1 cellular context compared by ENCODE assay signal in the genomic region with DNA sequence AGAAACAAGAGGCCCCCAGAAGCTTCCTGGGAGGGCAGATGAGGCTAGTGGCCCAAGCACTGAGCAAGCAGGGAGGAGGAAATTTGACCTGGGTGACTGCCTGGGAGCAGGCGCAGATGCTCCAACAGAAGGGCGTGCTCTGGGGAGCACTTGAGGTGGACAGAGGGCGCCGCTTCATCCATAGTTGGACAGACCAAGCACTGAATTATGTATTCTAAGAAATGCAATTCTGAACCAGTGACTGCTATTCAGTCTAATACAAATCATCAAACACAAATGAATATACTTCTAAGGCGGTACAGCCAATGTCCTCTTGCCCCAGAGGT.
TF ChIP-seq lines count a peak whose summit lies in the region.

No MANE protein-coding gene starts in this region.

TF ChIP-seq in K562, 482 proteins besides CTCF, POLR2A, EP300 and RAD21 (continued from another document):
- TF ChIP-seq IRF1 (CRISPR knock-in tag; IDR thresholded peaks at IDR 0.05; ENCODE audit: borderline replicate concordance): no peak
TF ChIP-seq in K562: peak in this region for 2.
